26 cellular contexts compared by ENCODE assay signal in genomic region chr12:45591635-45592034, GRCh38.
"Had no signal": no experiment of that assay in that cellular context is flagged by ENCODE, and none has a peak within 500 bp of the region (broad histone marks: within the 10 kb centered on the region; RNA-seq: fewer than 3 reads in every experiment).

No MANE protein-coding gene starts in this region.

- H3K36me3 Mint-ChIP-seq: natural killer cell had no signal

- H3K9me3 ChIP-seq: esophagus squamous epithelium, lower lobe of right lung, neutrophil, pancreas, right lobe of liver, thoracic aorta, tibial nerve, upper lobe of right lung, vagina had no signal

- H3K4me3 Mint-ChIP-seq: natural killer cell; stimulated activated naive B cell treated with anti-CD40 and anti-IgM and Interleukin-4, amounts not matched to agents 10 μg/mL and 1 μg/mL and 100 μg/mL, for 72 hours; stimulated activated naive CD8-positive, alpha-beta T cell treated with anti-CD3 and anti-CD28 coated beads, Interleukin-15, Interleukin-2, amounts not matched to agents 100 ng/mL and 50 ng/mL, for 24 hours had no signal

- DNase-seq: dermis blood vessel endothelial cell; effector memory CD4-positive, alpha-beta T cell; esophagus squamous epithelium; foreskin melanocyte; glutamatergic neuron; heart right ventricle; hippocampal formation; kidney glomerular epithelial cell; left ventricle myocardium superior; lower lobe of right lung; natural killer cell; pancreas; right lobe of liver; small intestine; stimulated activated CD4-positive, alpha-beta T cell treated with anti-CD3 and anti-CD28 coated beads, Interleukin-15, amount 100 ng/mL, for 24 hours; stimulated activated CD4-positive, alpha-beta T cell treated with anti-CD3 and anti-CD28 coated beads, Interleukin-2, amount 100 ng/mL, for 48 hours; stimulated activated naive B cell treated with anti-CD40 and anti-IgM and Interleukin-4, amounts not matched to agents 10 μg/mL and 1 μg/mL and 100 μg/mL, for 72 hours; upper lobe of right lung had no signal

- H3K4me1 Mint-ChIP-seq: natural killer cell; stimulated activated naive B cell treated with anti-CD40 and anti-IgM and Interleukin-4, amounts not matched to agents 10 μg/mL and 1 μg/mL and 100 μg/mL, for 72 hours had no signal

- H3K36me3 ChIP-seq: esophagus squamous epithelium, heart right ventricle, lower lobe of right lung, neutrophil, pancreas, right lobe of liver, thoracic aorta, tibial nerve, upper lobe of right lung, vagina had no signal

- H3K27me3 Mint-ChIP-seq: stimulated activated naive CD8-positive, alpha-beta T cell treated with anti-CD3 and anti-CD28 coated beads, Interleukin-15, Interleukin-2, amounts not matched to agents 100 ng/mL and 50 ng/mL, for 24 hours had no signal

- H3K4me3 ChIP-seq: coronary artery, esophagus squamous epithelium, heart right ventricle, lower lobe of right lung, pancreas, right lobe of liver, thoracic aorta, tibial nerve, upper lobe of right lung, vagina had no signal

- H3K27ac ChIP-seq: coronary artery, esophagus squamous epithelium, heart right ventricle, lower lobe of right lung, neutrophil, pancreas, right lobe of liver, thoracic aorta, tibial nerve, upper lobe of right lung, vagina had no signal

- H3K27ac Mint-ChIP-seq: natural killer cell; stimulated activated naive B cell treated with anti-CD40 and anti-IgM and Interleukin-4, amounts not matched to agents 10 μg/mL and 1 μg/mL and 100 μg/mL, for 72 hours; stimulated activated naive CD8-positive, alpha-beta T cell treated with anti-CD3 and anti-CD28 coated beads, Interleukin-15, Interleukin-2, amounts not matched to agents 100 ng/mL and 50 ng/mL, for 24 hours had no signal

- FAIRE-seq: endothelial cell of umbilical vein, islet of Langerhans, pancreas, small intestine had no signal

- H3K4me1 ChIP-seq: heart right ventricle, lower lobe of right lung, pancreas, tibial nerve, upper lobe of right lung, vagina had no signal

- H3K9me3 Mint-ChIP-seq: natural killer cell; stimulated activated naive CD8-positive, alpha-beta T cell treated with anti-CD3 and anti-CD28 coated beads, Interleukin-15, Interleukin-2, amounts not matched to agents 100 ng/mL and 50 ng/mL, for 24 hours had no signal

- H3K27me3 ChIP-seq: esophagus squamous epithelium, heart right ventricle, neutrophil, pancreas, right lobe of liver, tibial nerve, upper lobe of right lung, vagina had no signal
